ENCODE assay signal across 35 cellular contexts in genomic region chr7:141992154-141992553, GRCh38. TPM values are rescaled to one million over a fixed set of nuclear protein-coding genes. Genes with fewer than 3 reads are reported as not detected.
A peak's percentile ranks its signal among the peaks of the same experiment; 100 is the strongest.
DNase-seq lines count a peak whose midpoint lies in the region; ATAC-seq and TF ChIP-seq lines count a peak whose summit lies in the region.
"Had no signal": no experiment of that assay in that cellular context is flagged by ENCODE, and none has a peak within 500 bp of the region (broad histone marks: within the 10 kb centered on the region; RNA-seq: fewer than 3 reads in every experiment).

No MANE protein-coding gene starts in this region.

- H3K9me3 ChIP-seq in CD8-positive, alpha-beta memory T cell (ENCODE audit: low read length), result no peaks in the 10 kb centered on the region
- no peaks in the 10 kb centered on the region for H3K9me3 ChIP-seq in T-helper 17 cell (ENCODE audit: control insufficient read depth, low read length, poor library complexity, severe bottlenecking)
- H3K9me3 ChIP-seq: ascending aorta, tibial nerve had no signal

- peaks cover 12 to 13% of the 10 kb centered on the region in 2 donors for H3K27me3 Mint-ChIP-seq in CD8-positive, alpha-beta memory T cell
- H3K27me3 Mint-ChIP-seq in T-helper 17 cell, result no peaks in the 10 kb centered on the region
- H3K27me3 Mint-ChIP-seq: activated naive CD8-positive, alpha-beta T cell treated with anti-CD3 and anti-CD28 coated beads, Interleukin-2, amount 10 ng/mL, durations not matched to agents 7 days and 5 days; dendritic cell treated with granulocyte-macrophage colony-stimulating factor and Interleukin-4, amounts not matched to agents 40 ng/mL and 50 ng/mL, for 4 days had no signal

- peaks cover 2 to 7% (median 6%) of the 10 kb centered on the region in 3 donors for H3K4me1 Mint-ChIP-seq in CD8-positive, alpha-beta memory T cell
- peaks cover 4% of the 10 kb centered on the region for H3K4me1 Mint-ChIP-seq in T-helper 17 cell
- H3K4me1 Mint-ChIP-seq: naive B cell; stimulated activated effector memory CD8-positive, alpha-beta T cell treated with anti-CD3 and anti-CD28 coated beads, Interleukin-12 subunit alpha, Interleukin-12 subunit beta, amount 100 ng/mL, for 72 hours had no signal

- no peak overlapping the region for H3K4me3 Mint-ChIP-seq in CD8-positive, alpha-beta memory T cell
- no peak overlapping the region for H3K4me3 Mint-ChIP-seq in T-helper 17 cell
- H3K4me3 Mint-ChIP-seq: activated naive CD8-positive, alpha-beta T cell treated with anti-CD3 and anti-CD28 coated beads, Interleukin-2, amount 10 ng/mL, durations not matched to agents 7 days and 5 days; dendritic cell treated with granulocyte-macrophage colony-stimulating factor and Interleukin-4, amounts not matched to agents 40 ng/mL and 50 ng/mL, for 4 days; endodermal cell; naive B cell; stimulated activated effector memory CD8-positive, alpha-beta T cell treated with anti-CD3 and anti-CD28 coated beads, Interleukin-12 subunit alpha, Interleukin-12 subunit beta, amount 100 ng/mL, for 72 hours had no signal

- no peaks in the 10 kb centered on the region for H3K36me3 ChIP-seq in CD8-positive, alpha-beta memory T cell (ENCODE audit: insufficient read depth, low read length)
- H3K36me3 ChIP-seq: ascending aorta, tibial nerve had no signal

- POLR2A ChIA-PET in CD8-positive, alpha-beta memory T cell (lab: Charles Lee), result no interaction called here

- CTCF ChIA-PET in CD8-positive, alpha-beta memory T cell (lab: Charles Lee), result interaction anchor here (1.3 kb wide), 1 partner anchor 16 kb away, joined by 3 read pairs; no protein-coding TSS in a partner anchor

- no peak overlapping the region for H3K27ac ChIP-seq in CD8-positive, alpha-beta memory T cell (ENCODE audit: low read depth, low read length)
- H3K27ac ChIP-seq: 22Rv1, ascending aorta, C4-2B, tibial nerve had no signal

- H3K4me1 ChIP-seq in CD8-positive, alpha-beta memory T cell (ENCODE audit: insufficient read depth, low read length), result no peaks in the 10 kb centered on the region
- H3K4me1 ChIP-seq: ascending aorta, tibial nerve had no signal

- H3K36me3 Mint-ChIP-seq in CD8-positive, alpha-beta memory T cell, result no peaks in the 10 kb centered on the region
- no peaks in the 10 kb centered on the region for H3K36me3 Mint-ChIP-seq in T-helper 17 cell (ENCODE audit: low read depth)
- H3K36me3 Mint-ChIP-seq: activated naive CD8-positive, alpha-beta T cell treated with anti-CD3 and anti-CD28 coated beads, Interleukin-2, amount 10 ng/mL, durations not matched to agents 7 days and 5 days; stimulated activated effector memory CD8-positive, alpha-beta T cell treated with anti-CD3 and anti-CD28 coated beads, Interleukin-12 subunit alpha, Interleukin-12 subunit beta, amount 100 ng/mL, for 72 hours had no signal

- no peaks in the 10 kb centered on the region for H3K27me3 ChIP-seq in CD8-positive, alpha-beta memory T cell (ENCODE audit: insufficient read depth, low read length, poor library complexity, severe bottlenecking)
- H3K27me3 ChIP-seq: ascending aorta, tibial nerve had no signal

- no peak overlapping the region for H3K27ac Mint-ChIP-seq in CD8-positive, alpha-beta memory T cell
- no peak overlapping the region for H3K27ac Mint-ChIP-seq in T-helper 17 cell
- H3K27ac Mint-ChIP-seq: activated naive CD8-positive, alpha-beta T cell treated with anti-CD3 and anti-CD28 coated beads, Interleukin-2, amount 10 ng/mL, durations not matched to agents 7 days and 5 days; dendritic cell treated with granulocyte-macrophage colony-stimulating factor and Interleukin-4, amounts not matched to agents 40 ng/mL and 50 ng/mL, for 4 days; endodermal cell; naive B cell; stimulated activated effector memory CD8-positive, alpha-beta T cell treated with anti-CD3 and anti-CD28 coated beads, Interleukin-12 subunit alpha, Interleukin-12 subunit beta, amount 100 ng/mL, for 72 hours had no signal

- no peak for TF ChIP-seq CTCF in fibroblast of mammary gland (conservative IDR thresholded peaks at IDR 0.05; ENCODE audit: control insufficient read depth, insufficient read depth, low read depth, low read length)

- no peak for ATAC-seq in GM21423 (IDR thresholded peaks at IDR 0.05; ENCODE audit: unreplicated experiment)
- ATAC-seq in T-helper 17 cell, result no peak
- ATAC-seq: esophagus mucosa; stimulated activated effector memory CD8-positive, alpha-beta T cell treated with anti-CD3 and anti-CD28 coated beads, Interleukin-12 subunit alpha, Interleukin-12 subunit beta, amount 100 ng/mL, for 72 hours had no signal

- DNase-seq in SIG-M5 treated with dmso at 0.1 percent for 504 hours (lab: John Stamatoyannopoulos, UW; ENCODE audit: unreplicated experiment) (peak; percentile 16), SIG-M5 (lab: John Stamatoyannopoulos, UW) (no peak), NOMO-1 treated with DMSO at 0.1 percent for 48 hours (lab: John Stamatoyannopoulos, UW; ENCODE audit: unreplicated experiment) (peak; percentile 41), fibroblast of mammary gland (ENCODE audit: low read depth) (peak; percentile 8), T-helper 17 cell (no peak)
- DNase-seq in activated T-cell treated with anti-CD3 and anti-CD28 coated beads, Interleukin-2, amount 50 U/mL, for 1 hour, result no peak
- DNase-seq in CD8-positive, alpha-beta memory T cell, result no peak
- DNase-seq: activated CD4-positive, alpha-beta T cell treated with anti-CD3 and anti-CD28 coated beads for 48 hours; activated CD8-positive, alpha-beta memory T cell treated with anti-CD3 and anti-CD28 coated beads for 24 hours; activated effector memory CD4-positive, alpha-beta T cell treated with anti-CD3 and anti-CD28 coated beads, Interleukin-2, amount 50 U/mL, for 16 hours; activated naive CD8-positive, alpha-beta T cell treated with anti-CD3 and anti-CD28 coated beads, Interleukin-2, amount 10 ng/mL, durations not matched to agents 7 days and 5 days; Calu3; caudate nucleus; DMS79; endodermal cell; foreskin fibroblast; GDM1; head of caudate nucleus; kidney; midbrain; naive B cell; NCI-H1105 treated with DMSO at 0.1 percent for 48 hours; NCI-H2029; NCI-H524 treated with DMSO at 0.1 percent for 48 hours; occipital lobe; SHP77 treated with DMSO at 0.1 percent for 48 hours had no signal

- no peak overlapping the region for H3K4me3 ChIP-seq in fibroblast of mammary gland (ENCODE audit: control insufficient read depth, low read depth, low read length)
- H3K4me3 ChIP-seq in CD8-positive, alpha-beta memory T cell (ENCODE audit: low read length), result no peak overlapping the region
- H3K4me3 ChIP-seq: ascending aorta, tibial nerve had no signal

- H3K9me3 Mint-ChIP-seq in CD8-positive, alpha-beta memory T cell, result peaks cover 0 to 8% (median 2%) of the 10 kb centered on the region in 5 donors
- H3K9me3 Mint-ChIP-seq: activated naive CD8-positive, alpha-beta T cell treated with anti-CD3 and anti-CD28 coated beads, Interleukin-2, amount 10 ng/mL, durations not matched to agents 7 days and 5 days; dendritic cell treated with granulocyte-macrophage colony-stimulating factor and Interleukin-4, amounts not matched to agents 40 ng/mL and 50 ng/mL, for 4 days had no signal

RNA-seq across cellular contexts. Expression of gene MGAM, which starts 3.5 kb away (rescaled TPM):
- total RNA-seq in CD8-positive, alpha-beta memory T cell, result not detected
- polyA plus RNA-seq in CD8-positive, alpha-beta memory T cell, result not detected
- total RNA-seq in T-helper 17 cell, result under 1 TPM; 0.07 to 0.08 TPM
- total RNA-seq: activated naive CD8-positive, alpha-beta T cell treated with anti-CD3 and anti-CD28 coated beads, Interleukin-2, amount 10 ng/mL, durations not matched to agents 7 days and 5 days; ascending aorta had no signal

RNA-seq across cellular contexts. Expression of gene TAS2R38, which starts 18.6 kb away (rescaled TPM):
- total RNA-seq in CD8-positive, alpha-beta memory T cell, result not detected
- not detected for polyA plus RNA-seq in CD8-positive, alpha-beta memory T cell
- not detected for total RNA-seq in T-helper 17 cell
- total RNA-seq: activated naive CD8-positive, alpha-beta T cell treated with anti-CD3 and anti-CD28 coated beads, Interleukin-2, amount 10 ng/mL, durations not matched to agents 7 days and 5 days; ascending aorta; Calu3; endodermal cell; esophagus mucosa; kidney; lower leg skin; occipital lobe; tibial nerve had no signal

RNA-seq across cellular contexts. Expression of gene CLEC5A, which starts 45.4 kb away (rescaled TPM):
- under 1 TPM; 0.24 to 0.29 TPM for total RNA-seq in CD8-positive, alpha-beta memory T cell
- polyA plus RNA-seq in CD8-positive, alpha-beta memory T cell, result not detected
- total RNA-seq in T-helper 17 cell, result under 1 TPM in 1 of 2 donors, not detected in 1; 0.27 TPM
- total RNA-seq: Calu3, endodermal cell, occipital lobe had no signal

Comparison
In these comparisons a context has a peak if more than half of its experiments do, and no peak if none do; other contexts are left out.
1. DNase-seq: peak in SIG-M5 treated with dmso at 0.1 percent for 504 hours (single experiment), NOMO-1 treated with DMSO at 0.1 percent for 48 hours (single experiment) and fibroblast of mammary gland (single experiment); none in SIG-M5 (single experiment), activated T-cell treated with anti-CD3 and anti-CD28 coated beads, Interleukin-2, amount 50 U/mL, for 1 hour (single experiment), CD8-positive, alpha-beta memory T cell (0 of 5) and T-helper 17 cell (0 of 3).